ENCODE assay signal across 24 cellular contexts in genomic region chr1:14189381-14189780, GRCh38.
DNase-seq lines count a peak whose midpoint lies in the region; ATAC-seq, FAIRE-seq and TF ChIP-seq lines count a peak whose summit lies in the region.
"Had no signal": no experiment of that assay in that cellular context is flagged by ENCODE, and none has a peak within 500 bp of the region (broad histone marks: within the 10 kb centered on the region; RNA-seq: fewer than 3 reads in every experiment).

No MANE protein-coding gene starts in this region.

- DNase-seq in mammary epithelial cell (no peak), breast epithelium (ENCODE audit: low spot score in 2 of 2) (no peak), epithelial cell of esophagus (ENCODE audit: low read depth) (peak; percentile 50), kidney tubule cell (ENCODE audit: low spot score) (peak; percentile 26), urothelium cell line (ENCODE audit: low spot score) (peak; percentile 12), hippocampal formation (lab: John Stamatoyannopoulos, UW) (no peak)
- DNase-seq in naive thymus-derived CD8-positive, alpha-beta T cell = no peak
- no peak for DNase-seq in activated naive CD4-positive, alpha-beta T cell (lab: John Stamatoyannopoulos, UW)
- DNase-seq: Caco-2; CD4-positive, CD25-positive, alpha-beta regulatory T cell; CD8-positive, alpha-beta T cell; DMS153; DND-41; GOT3; HFFc6 had no signal

- TF ChIP-seq CTCF in mammary epithelial cell (conservative IDR thresholded peaks at IDR 0.05 in 1 of 2, IDR thresholded peaks at IDR 0.05 in 1 of 2; ENCODE audit: extremely low read depth in 1 of 2, insufficient read depth in 1 of 2, low read depth in 1 of 2, low read length in 2 of 2) (no peak), breast epithelium (IDR thresholded peaks at IDR 0.05) (no peak), epithelial cell of esophagus (IDR thresholded peaks at IDR 0.05; ENCODE audit: insufficient read depth, low read depth, low read length, missing control alignments) (no peak)

- no peak for TF ChIP-seq POLR2A in breast epithelium (IDR thresholded peaks at IDR 0.05)

- H3K4me1 Mint-ChIP-seq in naive thymus-derived CD8-positive, alpha-beta T cell = no peaks in the 10 kb centered on the region
- H3K4me1 Mint-ChIP-seq: B cell; CD4-positive, CD25-positive, alpha-beta regulatory T cell had no signal

- no peaks in the 10 kb centered on the region for H4K20me1 ChIP-seq in mammary epithelial cell (ENCODE audit: insufficient read depth, low read length)
- H4K20me1 ChIP-seq: BLaER1 had no signal

- H3K9ac ChIP-seq in mammary epithelial cell (ENCODE audit: insufficient read depth, low read length) = no peak overlapping the region
- H3K9ac ChIP-seq: BLaER1 had no signal

- dilution Hi-C loops in mammary epithelial cell (cut with HindIII; ENCODE audit: low sequenced_read_pairs) = no loop called here

- H3K4me3 Mint-ChIP-seq in naive thymus-derived CD8-positive, alpha-beta T cell = no peak overlapping the region
- H3K4me3 Mint-ChIP-seq: B cell; CD4-positive, CD25-positive, alpha-beta regulatory T cell; CD8-positive, alpha-beta T cell; HFFc6 had no signal

- POLR2A ChIA-PET in naive thymus-derived CD8-positive, alpha-beta T cell (lab: Charles Lee) = no interaction called here

- no TSS peak for BruUV-seq in mammary epithelial cell (replicated peaks; lab: Mats Ljungman, UMichigan)

- H3K27ac ChIP-seq in mammary epithelial cell (ENCODE audit: insufficient read depth, low read depth, low read length) (no peak overlapping the region), breast epithelium (no peak overlapping the region)
- H3K27ac ChIP-seq: 22Rv1, BLaER1, C4-2B had no signal

- no peaks in the 10 kb centered on the region for H3K36me3 ChIP-seq in mammary epithelial cell (ENCODE audit: insufficient read depth, low read length)
- no peaks in the 10 kb centered on the region for H3K36me3 ChIP-seq in breast epithelium
- H3K36me3 ChIP-seq: BLaER1, HAP-1 had no signal

- H3K4me3 ChIP-seq in mammary epithelial cell (replicated peaks in 1 of 3; ENCODE audit: insufficient read depth in 1 of 3, low read depth in 2 of 3, low read length in 3 of 3) (no peak overlapping the region), breast epithelium (no peak overlapping the region), epithelial cell of esophagus (ENCODE audit: low read length) (no peak overlapping the region)
- H3K4me3 ChIP-seq: BLaER1, HAP-1 had no signal

- H3K79me2 ChIP-seq in mammary epithelial cell (ENCODE audit: insufficient read depth, low read length) = no peaks in the 10 kb centered on the region

- CTCF ChIA-PET in mammary epithelial cell (lab: Charles Lee; ENCODE audit: low non-redundant PET) = no interaction called here

- no peaks in the 10 kb centered on the region for H3K36me3 Mint-ChIP-seq in naive thymus-derived CD8-positive, alpha-beta T cell
- H3K36me3 Mint-ChIP-seq: CD4-positive, CD25-positive, alpha-beta regulatory T cell; CD8-positive, alpha-beta T cell had no signal

- no peaks in the 10 kb centered on the region for H3K9me3 ChIP-seq in mammary epithelial cell (replicated peaks; ENCODE audit: insufficient read depth, low read length)
- no peaks in the 10 kb centered on the region for H3K9me3 ChIP-seq in breast epithelium
- H3K9me3 ChIP-seq: BLaER1, Caco-2, HAP-1 had no signal

- peak overlapping the region; percentile 15 for H2AFZ ChIP-seq in mammary epithelial cell (ENCODE audit: low read depth, low read length)

- peaks cover 9 to 19% (median 14%) of the 10 kb centered on the region in 5 donors for H3K27me3 Mint-ChIP-seq in naive thymus-derived CD8-positive, alpha-beta T cell

- intact Hi-C loops in mammary epithelial cell (cut with micrococcal nuclease) (no loop called here), breast epithelium (cut with DNase I; ENCODE audit: low total_unique reads) (no loop called here)

- peaks cover 21% of the 10 kb centered on the region for H3K4me1 ChIP-seq in mammary epithelial cell (ENCODE audit: insufficient read depth, low read length)
- H3K4me1 ChIP-seq in breast epithelium = no peaks in the 10 kb centered on the region
- H3K4me1 ChIP-seq: BLaER1, HAP-1 had no signal

- ATAC-seq in naive thymus-derived CD8-positive, alpha-beta T cell = no peak
- ATAC-seq: CD8-positive, alpha-beta T cell had no signal

- 98% methylated on average over 3 of the region's 4 CpGs for WGBS in mammary epithelial cell (ENCODE audit: low coverage, missing lambda C conversion rate)

- in situ Hi-C loops in mammary epithelial cell (cut with MboI; ENCODE audit: low sequenced_read_pairs in 2 of 2) = no loop called here

- H3K27ac Mint-ChIP-seq in naive thymus-derived CD8-positive, alpha-beta T cell = no peak overlapping the region
- H3K27ac Mint-ChIP-seq: B cell; CD4-positive, CD25-positive, alpha-beta regulatory T cell; CD8-positive, alpha-beta T cell; HFFc6 had no signal

- H3K27me3 ChIP-seq in mammary epithelial cell (ENCODE audit: insufficient read depth, low read length) = no peaks in the 10 kb centered on the region
- H3K27me3 ChIP-seq in breast epithelium = no peaks in the 10 kb centered on the region

- H3K4me2 ChIP-seq in mammary epithelial cell (ENCODE audit: insufficient read depth, low read depth, low read length) = no peak overlapping the region
- H3K4me2 ChIP-seq: BLaER1 had no signal

- H3K9me3 Mint-ChIP-seq in naive thymus-derived CD8-positive, alpha-beta T cell = peaks cover 0 to 6% (median 0%) of the 10 kb centered on the region in 9 donors
- H3K9me3 Mint-ChIP-seq: CD8-positive, alpha-beta T cell had no signal

- no peak for FAIRE-seq in urothelium cell line (lab: Jason Lieb, UNC)
- FAIRE-seq: A204.1, G401.6, GM12892, H54 had no signal

Comparison
In these comparisons a context has a peak if more than half of its experiments do, and no peak if none do; other contexts are left out.
1. DNase-seq: peak in epithelial cell of esophagus (single experiment), kidney tubule cell (single experiment) and urothelium cell line (single experiment); none in mammary epithelial cell (single experiment), breast epithelium (0 of 2), hippocampal formation (0 of 2), naive thymus-derived CD8-positive, alpha-beta T cell (0 of 10) and activated naive CD4-positive, alpha-beta T cell (0 of 4).